ENCODE assay signal across 9 cellular contexts in the genomic region with DNA sequence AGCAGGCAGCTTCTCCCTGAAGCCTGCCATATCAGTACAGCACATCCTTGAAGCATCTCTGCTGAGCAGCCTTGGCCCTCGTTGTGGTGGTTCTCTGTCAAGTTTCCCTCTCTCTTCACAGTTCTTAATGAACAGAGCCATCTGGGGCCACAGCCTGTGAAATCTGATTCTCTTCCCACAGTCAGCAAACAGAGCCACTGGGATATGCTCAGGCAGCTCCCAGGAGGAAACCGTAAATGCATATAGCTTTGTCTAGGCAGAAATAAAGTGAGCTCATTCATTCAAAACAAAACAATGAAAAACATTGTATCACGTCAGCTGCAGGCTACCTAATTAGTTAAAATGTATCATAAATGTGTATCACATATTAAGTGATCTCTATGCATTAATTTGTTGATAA.
DNase-seq lines count a peak whose midpoint lies in the region; TF ChIP-seq lines count a peak whose summit lies in the region.
"Had no signal": no experiment of that assay in that cellular context is flagged by ENCODE, and none has a peak within 500 bp of the region (broad histone marks: within the 10 kb centered on the region; RNA-seq: fewer than 3 reads in every experiment).

No MANE protein-coding gene starts in this region.

- H3K4me3 ChIP-seq in astrocyte of the cerebellum (ENCODE audit: low read depth, low read length) (no peak overlapping the region), esophagus muscularis mucosa (no peak overlapping the region)

- no peak for TF ChIP-seq EP300 in esophagus muscularis mucosa (IDR thresholded peaks at IDR 0.05)

- TF ChIP-seq POLR2A in esophagus muscularis mucosa (IDR thresholded peaks at IDR 0.05; ENCODE audit: low read depth): no peak

- in situ Hi-C loops in astrocyte of the cerebellum (cut with HindIII; ENCODE audit: low sequenced_read_pairs): no loop called here

- no peaks in the 10 kb centered on the region for H3K9me3 ChIP-seq in esophagus muscularis mucosa

- 69% methylated on average over 3 of the region's 3 CpGs for WGBS in esophagus muscularis mucosa

- H3K27me3 ChIP-seq in esophagus muscularis mucosa: peaks cover 0 to 5% (median 0%) of the 10 kb centered on the region in 4 donors

- no peaks in the 10 kb centered on the region for H3K36me3 ChIP-seq in esophagus muscularis mucosa

- DNase-seq in DMS 273 (lab: John Stamatoyannopoulos, UW; ENCODE audit: unreplicated experiment) (peak; percentile 94), NCI-H146 (lab: John Stamatoyannopoulos, UW) (peak; percentile 43), astrocyte of the cerebellum (ENCODE audit: low read depth) (peak; percentile 32), lung microvascular endothelial cell (ENCODE audit: low read depth in 2 of 2) (peak; percentile 10 to 29), Kasumi-1 (lab: John Stamatoyannopoulos, UW) (no peak), esophagus muscularis mucosa (ENCODE audit: extremely low spot score) (no peak), caudate nucleus (lab: John Stamatoyannopoulos, UW) (no peak), DMS53 treated with DMSO at 0.1 percent for 48 hours (lab: John Stamatoyannopoulos, UW; ENCODE audit: unreplicated experiment) (no peak)
- DNase-seq: activated naive CD4-positive, alpha-beta T cell treated with anti-CD3 and anti-CD28 coated beads, Interleukin-2, amount 10 ng/mL, durations not matched to agents 7 days and 5 days had no signal

- no peak overlapping the region for H3K27ac ChIP-seq in esophagus muscularis mucosa (replicated peaks in 1 of 4)
- no peak overlapping the region for H3K27ac ChIP-seq in caudate nucleus (ENCODE audit: low read depth, low read length)

- intact Hi-C loops in esophagus muscularis mucosa (cut with DNase I): no loop called here

- H3K4me1 ChIP-seq in esophagus muscularis mucosa: no peaks in the 10 kb centered on the region

- no peak for TF ChIP-seq CTCF in astrocyte of the cerebellum (IDR thresholded peaks at IDR 0.05; ENCODE audit: low read depth, low read length, missing control alignments)
- TF ChIP-seq CTCF in esophagus muscularis mucosa (IDR thresholded peaks at IDR 0.05): no peak

Comparison
In these comparisons a context has a peak if more than half of its experiments do, and no peak if none do; other contexts are left out.
1. DNase-seq: peak in DMS 273 (single experiment), NCI-H146 (single experiment), astrocyte of the cerebellum (single experiment) and lung microvascular endothelial cell (2 of 2); none in Kasumi-1 (0 of 2), esophagus muscularis mucosa (single experiment), caudate nucleus (0 of 61) and DMS53 treated with DMSO at 0.1 percent for 48 hours (single experiment).